15 cellular contexts compared by ENCODE assay signal in the genomic region with DNA sequence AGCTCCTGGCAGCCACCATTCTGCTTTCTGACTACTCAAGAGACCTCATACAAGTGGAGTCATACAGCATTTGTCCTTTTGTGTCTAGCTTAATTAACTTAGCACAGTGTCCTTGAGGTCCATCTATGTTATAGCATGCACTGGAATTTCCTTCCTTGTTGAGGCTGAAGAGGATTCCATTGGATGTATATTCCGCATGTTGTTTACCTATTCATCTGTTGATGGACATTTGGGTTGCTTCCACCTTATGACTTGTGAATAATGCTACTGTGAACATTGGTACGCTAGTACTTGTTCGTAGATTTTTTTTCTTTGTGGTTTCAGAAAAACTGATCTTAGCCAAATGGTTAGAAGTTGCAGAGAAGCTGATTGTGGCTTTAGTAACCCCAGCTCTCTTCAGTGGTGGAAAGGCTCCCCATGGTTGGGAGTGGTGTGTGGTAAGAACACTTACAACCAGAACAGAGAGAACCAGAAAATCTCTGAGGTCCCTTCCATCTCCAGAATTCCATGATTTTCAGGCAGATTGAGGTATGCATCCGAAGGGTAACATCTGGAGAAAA.
DNase-seq lines count a peak whose midpoint lies in the region; ATAC-seq, FAIRE-seq and TF ChIP-seq lines count a peak whose summit lies in the region.
"Had no signal": no experiment of that assay in that cellular context is flagged by ENCODE, and none has a peak within 500 bp of the region (broad histone marks: within the 10 kb centered on the region; RNA-seq: fewer than 3 reads in every experiment).

No MANE protein-coding gene starts in this region.

- no peaks in the 10 kb centered on the region for H3K27me3 Mint-ChIP-seq in osteocyte (ENCODE audit: unreplicated experiment)

- no peaks in the 10 kb centered on the region for H3K36me3 Mint-ChIP-seq in osteocyte (ENCODE audit: unreplicated experiment)
- H3K36me3 Mint-ChIP-seq: natural killer cell treated with Interleukin-12 subunit alpha and Interleukin-12 subunit beta and Interleukin-15 and Interleukin-18, amount 100 ng/mL, for 72 hours had no signal

- TF ChIP-seq RAD21 in HepG2 (CRISPR knock-in tag; IDR thresholded peaks at IDR 0.05), result no peak

- H3K9me3 Mint-ChIP-seq in osteocyte (ENCODE audit: unreplicated experiment), result no peaks in the 10 kb centered on the region
- H3K9me3 Mint-ChIP-seq: activated CD4-positive, alpha-beta memory T cell treated with anti-CD3 and anti-CD28 coated beads, Interleukin-2, amount 10 ng/mL, durations not matched to agents 7 days and 5 days; natural killer cell treated with Interleukin-12 subunit alpha and Interleukin-12 subunit beta and Interleukin-15 and Interleukin-18, amount 100 ng/mL, for 72 hours; T-helper 2 cell treated with Interferon-gamma antibody and Interleukin-4, amounts not matched to agents 5 μg/mL and 100 μg/mL, for 36 hours had no signal

- ATAC-seq in heart left ventricle (no peak), HepG2 (no peak)
- ATAC-seq: natural killer cell treated with Interleukin-12 subunit alpha and Interleukin-12 subunit beta and Interleukin-15 and Interleukin-18, amount 100 ng/mL, for 72 hours had no signal

- no peaks in the 10 kb centered on the region for H4K20me1 ChIP-seq in HepG2 (ENCODE audit: insufficient read depth, low read length)

- H3K27me3 ChIP-seq in heart left ventricle (no peaks in the 10 kb centered on the region), uterus (no peaks in the 10 kb centered on the region), HepG2 (ENCODE audit: control insufficient read depth in 1 of 2, insufficient read depth in 2 of 2, low read length in 2 of 2) (no peaks in the 10 kb centered on the region)

- peak overlapping the region; percentile 6 for H3K4me3 Mint-ChIP-seq in osteocyte (ENCODE audit: unreplicated experiment)
- H3K4me3 Mint-ChIP-seq: activated CD4-positive, alpha-beta memory T cell treated with anti-CD3 and anti-CD28 coated beads, Interleukin-2, amount 10 ng/mL, durations not matched to agents 7 days and 5 days; activated naive CD8-positive, alpha-beta T cell; natural killer cell treated with Interleukin-12 subunit alpha and Interleukin-12 subunit beta and Interleukin-15 and Interleukin-18, amount 100 ng/mL, for 72 hours; T-helper 2 cell treated with Interferon-gamma antibody and Interleukin-4, amounts not matched to agents 5 μg/mL and 100 μg/mL, for 36 hours had no signal

- no peaks in the 10 kb centered on the region for H3K36me3 ChIP-seq in heart left ventricle
- H3K36me3 ChIP-seq in uterus, result no peaks in the 10 kb centered on the region
- H3K36me3 ChIP-seq in HepG2 (replicated peaks in 1 of 2; ENCODE audit: control insufficient read depth in 1 of 2, insufficient read depth in 2 of 2, low read length in 2 of 2), result peaks cover 3 to 18% of the 10 kb centered on the region in 2 experiments; a peak in 4 of 5 replicates

- H3K4me2 ChIP-seq in HepG2 (ENCODE audit: low read depth, low read length), result no peak overlapping the region

- no peak overlapping the region for H2AFZ ChIP-seq in HepG2 (ENCODE audit: low read length)

- H3K9ac ChIP-seq in HepG2 (ENCODE audit: insufficient read depth, low read depth, low read length), result no peak overlapping the region

- intact Hi-C loops in heart left ventricle (cut with DNase I), result loop anchor here in 5 of 10 donors (2.0 to 5.0 kb wide), 3 partner anchors 33 to 37 kb away; no protein-coding TSS in a partner anchor
- intact Hi-C loops in cardiac septum (cut with DNase I), result no loop called here
- intact Hi-C loops in uterus (cut with DNase I; ENCODE audit: low total_unique reads), result loop anchor here (5.0 kb wide), 1 partner anchor 118 kb away; the partner anchor contains the start of gene SAMD4A
- intact Hi-C loops in HepG2 (cut with micrococcal nuclease; ENCODE audit: unreplicated experiment), result no loop called here

- BruUV-seq in HepG2 (replicated peaks; lab: Mats Ljungman, UMichigan), result no TSS peak

- H3K9me3 ChIP-seq in heart left ventricle (no peaks in the 10 kb centered on the region), uterus (no peaks in the 10 kb centered on the region), HepG2 (ENCODE audit: low read length) (no peaks in the 10 kb centered on the region)

- TF ChIP-seq EP300 in HepG2 (IDR thresholded peaks at IDR 0.05; ENCODE audit: low read depth in 2 of 2, low read length in 2 of 2) (no peak), HepG2 (CRISPR knock-in tag; IDR thresholded peaks at IDR 0.05; ENCODE audit: borderline replicate concordance) (no peak)

- peaks cover 15% of the 10 kb centered on the region for H3K79me2 ChIP-seq in HepG2 (ENCODE audit: insufficient read depth, low read length)

- no peak for TF ChIP-seq POLR2A in heart left ventricle (IDR thresholded peaks at IDR 0.05)
- TF ChIP-seq POLR2A in uterus (IDR thresholded peaks at IDR 0.05), result no peak
- TF ChIP-seq POLR2A in HepG2 (IDR thresholded peaks at IDR 0.05; ENCODE audit: insufficient read depth in 1 of 2, low read depth in 2 of 2, low read length in 2 of 2), result no peak

- CTCF ChIA-PET in HepG2 (lab: Yijun Ruan, JAX; ENCODE audit: low intra/inter-chr PET ratio, low total read pairs), result no interaction called here

- in situ Hi-C loops in HepG2 (cut with HindIII; ENCODE audit: extremely low pct_ligation_motif_present, low pct_unique_long_range_greater_than_20kb), result no loop called here

- DNase-seq in heart left ventricle (no peak), cardiac septum (ENCODE audit: low spot score) (no peak), dermis blood vessel endothelial cell (peak; percentile 56), osteocyte (ENCODE audit: extremely low spot score, unreplicated experiment) (no peak), uterus (no peak), HepG2 (ENCODE audit: low spot score) (no peak), SKM-1 treated with dmso at 0.1 percent for 144 hours (lab: John Stamatoyannopoulos, UW; ENCODE audit: unreplicated experiment) (no peak), middle frontal gyrus (ENCODE audit: extremely low spot score, low spot score) (no peak)
- DNase-seq: activated CD4-positive, alpha-beta memory T cell treated with anti-CD3 and anti-CD28 coated beads, Interleukin-2, amount 10 ng/mL, durations not matched to agents 7 days and 5 days; DMS79 treated with DMSO at 0.1 percent for 48 hours; erythroblast; NCI-H2081 treated with DMSO at 0.1 percent for 48 hours had no signal

- H3K4me3 ChIP-seq in heart left ventricle, result no peak overlapping the region
- no peak overlapping the region for H3K4me3 ChIP-seq in uterus
- no peak overlapping the region for H3K4me3 ChIP-seq in HepG2 (replicated peaks in 1 of 3; ENCODE audit: insufficient read depth in 1 of 3, low read depth in 2 of 3, low read length in 3 of 3)

- no peak for TF ChIP-seq CTCF in heart left ventricle (IDR thresholded peaks at IDR 0.05)
- TF ChIP-seq CTCF in osteocyte (IDR thresholded peaks at IDR 0.05), result no peak
- TF ChIP-seq CTCF in uterus (IDR thresholded peaks at IDR 0.05), result no peak
- TF ChIP-seq CTCF in HepG2 (CRISPR knock-in tag; IDR thresholded peaks at IDR 0.05), result no peak

- no peak for FAIRE-seq in HepG2 (lab: Jason Lieb, UNC)

- POLR2A ChIA-PET in HepG2 (lab: Yijun Ruan, JAX), result no interaction called here

- H3K27ac ChIP-seq in heart left ventricle (peak overlapping the region in 11 of 12 donors; percentile 79 to 95 (median 88)), uterus (peak overlapping the region; percentile 92 to 97), HepG2 (ENCODE audit: extremely low read length, insufficient read depth, low read length) (no peak overlapping the region)

- H3K27ac Mint-ChIP-seq in osteocyte (ENCODE audit: unreplicated experiment), result peak overlapping the region; percentile 95
- H3K27ac Mint-ChIP-seq: activated CD4-positive, alpha-beta memory T cell treated with anti-CD3 and anti-CD28 coated beads, Interleukin-2, amount 10 ng/mL, durations not matched to agents 7 days and 5 days; activated naive CD8-positive, alpha-beta T cell; natural killer cell treated with Interleukin-12 subunit alpha and Interleukin-12 subunit beta and Interleukin-15 and Interleukin-18, amount 100 ng/mL, for 72 hours; T-helper 2 cell treated with Interferon-gamma antibody and Interleukin-4, amounts not matched to agents 5 μg/mL and 100 μg/mL, for 36 hours had no signal

- H3K4me1 ChIP-seq in heart left ventricle, result peaks cover 15 to 91% (median 64%) of the 10 kb centered on the region in 12 donors
- peaks cover 6 to 18% of the 10 kb centered on the region in 2 donors for H3K4me1 ChIP-seq in uterus
- H3K4me1 ChIP-seq in HepG2 (ENCODE audit: insufficient read depth, low read length), result no peaks in the 10 kb centered on the region

- H3K4me1 Mint-ChIP-seq in osteocyte (ENCODE audit: unreplicated experiment), result peaks cover 64% of the 10 kb centered on the region

- WGBS in heart left ventricle, 4 donors, result 71 to 91% (median 83%) methylated on average over 4 of the region's 4 CpGs
- WGBS in HepG2 (ENCODE audit: low lambda C conversion rate), result 98% methylated on average over 4 of the region's 4 CpGs

TF ChIP-seq in HepG2, 621 proteins besides CTCF, POLR2A, EP300 and RAD21 (continues in another document):
- TF ChIP-seq ELF4 (CRISPR knock-in tag; IDR thresholded peaks at IDR 0.05; ENCODE audit: borderline replicate concordance) (no peak), XRCC5 (optimal IDR thresholded peaks at IDR 0.05; ENCODE audit: low read length) (no peak), ZNF17 (CRISPR knock-in tag; IDR thresholded peaks at IDR 0.05) (no peak), ZFY (CRISPR knock-in tag; IDR thresholded peaks at IDR 0.05) (no peak), NR2C2 (CRISPR knock-in tag; IDR thresholded peaks at IDR 0.05; ENCODE audit: borderline replicate concordance) (no peak)
- TF ChIP-seq, protein P1, sequence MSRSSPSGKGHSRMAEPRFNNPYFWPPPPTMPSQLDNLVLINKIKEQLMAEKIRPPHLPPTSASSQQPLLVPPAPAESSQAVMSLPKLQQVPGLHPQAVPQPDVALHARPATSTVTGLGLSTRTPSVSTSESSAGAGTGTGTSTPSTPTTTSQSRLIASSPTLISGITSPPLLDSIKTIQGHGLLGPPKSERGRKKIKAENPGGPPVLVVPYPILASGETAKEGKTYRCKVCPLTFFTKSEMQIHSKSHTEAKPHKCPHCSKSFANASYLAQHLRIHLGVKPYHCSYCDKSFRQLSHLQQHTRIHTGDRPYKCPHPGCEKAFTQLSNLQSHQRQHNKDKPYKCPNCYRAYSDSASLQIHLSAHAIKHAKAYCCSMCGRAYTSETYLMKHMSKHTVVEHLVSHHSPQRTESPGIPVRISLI (CRISPR knock-in tag; IDR thresholded peaks at IDR 0.05; ENCODE audit: borderline replicate concordance), result no peak
